In genomic region chr14:22497671-22498093, GRCh38 we compare ENCODE assay signal across 12 cellular contexts.
A peak's percentile ranks its signal among the peaks of the same experiment; 100 is the strongest.
DNase-seq lines count a peak whose midpoint lies in the region; ATAC-seq, FAIRE-seq and TF ChIP-seq lines count a peak whose summit lies in the region.
"Had no signal": no experiment of that assay in that cellular context is flagged by ENCODE, and none has a peak within 500 bp of the region (broad histone marks: within the 10 kb centered on the region; RNA-seq: fewer than 3 reads in every experiment).

No MANE protein-coding gene starts in this region.

- POLR2A ChIA-PET in RWPE1 (lab: Yijun Ruan, JAX; ENCODE audit: low non-redundant PET) = no interaction called here

- peak overlapping the region; percentile 87 for H3K4me3 Mint-ChIP-seq in activated naive CD4-positive, alpha-beta T cell treated with anti-CD3 and anti-CD28 coated beads for 36 hours
- peak overlapping the region; percentile 78 for H3K4me3 Mint-ChIP-seq in stimulated activated effector memory CD8-positive, alpha-beta T cell treated with anti-CD3 and anti-CD28 coated beads, Interleukin-12 subunit alpha, Interleukin-12 subunit beta, amount 100 ng/mL, for 72 hours

- H3K9me3 Mint-ChIP-seq in activated naive CD4-positive, alpha-beta T cell treated with anti-CD3 and anti-CD28 coated beads for 36 hours = no peaks in the 10 kb centered on the region
- H3K9me3 Mint-ChIP-seq in stimulated activated effector memory CD8-positive, alpha-beta T cell treated with anti-CD3 and anti-CD28 coated beads, Interleukin-12 subunit alpha, Interleukin-12 subunit beta, amount 100 ng/mL, for 72 hours = no peaks in the 10 kb centered on the region

- H3K27me3 Mint-ChIP-seq in activated naive CD4-positive, alpha-beta T cell treated with anti-CD3 and anti-CD28 coated beads for 36 hours (ENCODE audit: low read depth) = no peaks in the 10 kb centered on the region

- TF ChIP-seq CTCF in RWPE1 (conservative IDR thresholded peaks at IDR 0.05; ENCODE audit: low read depth) = no peak
- no peak for TF ChIP-seq CTCF in bronchial epithelial cell (IDR thresholded peaks at IDR 0.05; ENCODE audit: insufficient read depth, low read length, severe bottlenecking)

- DNase-seq in activated naive CD4-positive, alpha-beta T cell treated with anti-CD3 and anti-CD28 coated beads for 36 hours = no peak
- DNase-seq in activated naive CD4-positive, alpha-beta T cell (lab: John Stamatoyannopoulos, UW) = no peak
- DNase-seq in RWPE1 (ENCODE audit: low spot score) (peak; percentile 9), bronchial epithelial cell (ENCODE audit: low read depth) (peak; percentile 58)
- no peak for DNase-seq in stimulated activated effector memory CD8-positive, alpha-beta T cell treated with anti-CD3 and anti-CD28 coated beads, Interleukin-12 subunit alpha, Interleukin-12 subunit beta, amount 100 ng/mL, for 72 hours (ENCODE audit: low spot score in 2 of 2)
- DNase-seq in stimulated activated CD4-positive, alpha-beta T cell treated with anti-CD3 and anti-CD28 coated beads, Interleukin-2, amount 100 ng/mL, for 48 hours = no peak
- DNase-seq: amygdala, dermis blood vessel endothelial cell, DMS79 had no signal

- peak overlapping the region; percentile 98 for H3K27ac Mint-ChIP-seq in activated naive CD4-positive, alpha-beta T cell treated with anti-CD3 and anti-CD28 coated beads for 36 hours
- H3K27ac Mint-ChIP-seq in stimulated activated effector memory CD8-positive, alpha-beta T cell treated with anti-CD3 and anti-CD28 coated beads, Interleukin-12 subunit alpha, Interleukin-12 subunit beta, amount 100 ng/mL, for 72 hours = peak overlapping the region; percentile 88

- FAIRE-seq in bronchial epithelial cell (lab: Jason Lieb, UNC) = peak; percentile 13

- H3K4me1 Mint-ChIP-seq in activated naive CD4-positive, alpha-beta T cell treated with anti-CD3 and anti-CD28 coated beads for 36 hours (ENCODE audit: low read depth) = peaks cover 15% of the 10 kb centered on the region
- peaks cover 2% of the 10 kb centered on the region for H3K4me1 Mint-ChIP-seq in stimulated activated effector memory CD8-positive, alpha-beta T cell treated with anti-CD3 and anti-CD28 coated beads, Interleukin-12 subunit alpha, Interleukin-12 subunit beta, amount 100 ng/mL, for 72 hours

- no peak for ATAC-seq in stimulated activated effector memory CD8-positive, alpha-beta T cell treated with anti-CD3 and anti-CD28 coated beads, Interleukin-12 subunit alpha, Interleukin-12 subunit beta, amount 100 ng/mL, for 72 hours
- ATAC-seq in GM21381 (IDR thresholded peaks at IDR 0.05; ENCODE audit: unreplicated experiment) (no peak), HG03460 (IDR thresholded peaks at IDR 0.05; ENCODE audit: unreplicated experiment) (no peak)
- ATAC-seq: SK-N-SH treated with all-trans-retinoic acid at 6 μM for 48 hours had no signal

- no peaks in the 10 kb centered on the region for H3K36me3 ChIP-seq in bronchial epithelial cell (ENCODE audit: control insufficient read depth, insufficient read depth, low read length)

- intact Hi-C loops in activated naive CD4-positive, alpha-beta T cell treated with anti-CD3 and anti-CD28 coated beads for 36 hours (cut with micrococcal nuclease) = loop anchor here (10.0 kb wide), 1 partner anchor 503 kb away; no protein-coding TSS in a partner anchor

- H3K27me3 ChIP-seq in bronchial epithelial cell (ENCODE audit: control insufficient read depth, insufficient read depth, low read length) = no peaks in the 10 kb centered on the region

- H3K27ac ChIP-seq in RWPE1 = no peak overlapping the region

- H3K36me3 Mint-ChIP-seq in activated naive CD4-positive, alpha-beta T cell treated with anti-CD3 and anti-CD28 coated beads for 36 hours (ENCODE audit: low read depth) = peaks cover 97% of the 10 kb centered on the region
- peaks cover 100% of the 10 kb centered on the region for H3K36me3 Mint-ChIP-seq in stimulated activated effector memory CD8-positive, alpha-beta T cell treated with anti-CD3 and anti-CD28 coated beads, Interleukin-12 subunit alpha, Interleukin-12 subunit beta, amount 100 ng/mL, for 72 hours

- CTCF ChIA-PET in activated naive CD4-positive, alpha-beta T cell treated with anti-CD3 and anti-CD28 coated beads for 36 hours (lab: Charles Lee) = interaction anchor here (0.6 to 1.4 kb wide), 5 partner anchors 12 to 386 kb away, joined by 3 to 7 read pairs (median 3); no protein-coding TSS in a partner anchor
- CTCF ChIA-PET in RWPE1 (lab: Yijun Ruan, JAX) = interaction anchor here (0.6 to 0.9 kb wide), 2 partner anchors 53 to 80 kb away, joined by 3 to 4 read pairs; no protein-coding TSS in a partner anchor

- no peak overlapping the region for H3K4me3 ChIP-seq in bronchial epithelial cell (ENCODE audit: low read depth, low read length)

Comparison
In these comparisons a context has a peak if more than half of its experiments do, and no peak if none do; other contexts are left out.
1. DNase-seq: peak in RWPE1 (single experiment) and bronchial epithelial cell (single experiment); none in activated naive CD4-positive, alpha-beta T cell treated with anti-CD3 and anti-CD28 coated beads for 36 hours (single experiment), activated naive CD4-positive, alpha-beta T cell (0 of 4), stimulated activated effector memory CD8-positive, alpha-beta T cell treated with anti-CD3 and anti-CD28 coated beads, Interleukin-12 subunit alpha, Interleukin-12 subunit beta, amount 100 ng/mL, for 72 hours (0 of 2) and stimulated activated CD4-positive, alpha-beta T cell treated with anti-CD3 and anti-CD28 coated beads, Interleukin-2, amount 100 ng/mL, for 48 hours (0 of 2).